Comparison of ENCODE assay signal across 1 cellular context in genomic region chr11:78380615-78381029, GRCh38.
A peak's percentile ranks its signal among the peaks of the same experiment; 100 is the strongest.
TF ChIP-seq lines count a peak whose summit lies in the region.

No MANE protein-coding gene starts in this region.

TF ChIP-seq in K562, 482 proteins besides CTCF, POLR2A, EP300 and RAD21 (continued from another document):
- no peak for TF ChIP-seq ID3 (CRISPR knock-in tag; IDR thresholded peaks at IDR 0.05)
- TF ChIP-seq ID3 (tag; IDR thresholded peaks at IDR 0.05): no peak
- no peak for TF ChIP-seq ARID2 (IDR thresholded peaks at IDR 0.05)
- peak; percentile 92 to 95 for TF ChIP-seq KDM1A (IDR thresholded peaks at IDR 0.05)
- TF ChIP-seq NR1H2 (CRISPR knock-in tag; IDR thresholded peaks at IDR 0.05): no peak
- peak; percentile 63 for TF ChIP-seq CXXC5 (CRISPR knock-in tag; IDR thresholded peaks at IDR 0.05)
- TF ChIP-seq VEZF1 (CRISPR knock-in tag; IDR thresholded peaks at IDR 0.05): peak; percentile 71
- no peak for TF ChIP-seq BRD9 (IDR thresholded peaks at IDR 0.05; ENCODE audit: low read depth, partially characterized antibody)
- 0 out of 4 replicates have a peak, but pooled peaks of 1 of the 2 experiments have one; percentile 18 for TF ChIP-seq TRIM24 (IDR thresholded peaks at IDR 0.05)
- TF ChIP-seq PHF8 (IDR thresholded peaks at IDR 0.05; ENCODE audit: borderline replicate concordance, low read length): no peak
- peak; percentile 55; the same call in 1 of the 2 replicates for TF ChIP-seq ZNF175 (CRISPR knock-in tag; IDR thresholded peaks at IDR 0.05; ENCODE audit: low read depth)
- TF ChIP-seq FOXM1 (IDR thresholded peaks at IDR 0.05; ENCODE audit: low read depth): peak; percentile 21; the same call in 1 of the 2 replicates
- no peak for TF ChIP-seq FOXM1 (CRISPR knock-in tag; IDR thresholded peaks at IDR 0.05; ENCODE audit: low read depth)
- TF ChIP-seq MNT (conservative IDR thresholded peaks at IDR 0.05): no peak
- TF ChIP-seq ZNF740 (CRISPR knock-in tag; IDR thresholded peaks at IDR 0.05): no peak
- 0 out of 4 replicates have a peak, but pooled peaks of 1 of the 2 experiments have one; percentile 39 for TF ChIP-seq ZNF740 (tag; IDR thresholded peaks at IDR 0.05)
- 0 out of 2 replicates have a peak, but pooled peaks have one; percentile 58 for TF ChIP-seq TEAD2 (tag; IDR thresholded peaks at IDR 0.05)
- TF ChIP-seq RCOR1 (IDR thresholded peaks at IDR 0.05; ENCODE audit: borderline replicate concordance in 1 of 2, low read depth in 2 of 2, low read length in 2 of 2): peak; percentile 76 to 97
- TF ChIP-seq GATAD2A (IDR thresholded peaks at IDR 0.05): no peak
- TF ChIP-seq CEBPB (tag; IDR thresholded peaks at IDR 0.05): peak; percentile 18; the same call in 1 of the 2 replicates
- TF ChIP-seq SMARCB1 (IDR thresholded peaks at IDR 0.05; ENCODE audit: insufficient read length, low read depth): no peak
- peak; percentile 23; the same call in 1 of the 2 replicates for TF ChIP-seq ADNP (tag; IDR thresholded peaks at IDR 0.05)
- TF ChIP-seq ZZZ3 (IDR thresholded peaks at IDR 0.05): no peak
- 0 out of 2 replicates have a peak, but pooled peaks have one; percentile 37 for TF ChIP-seq SMAD4 (CRISPR knock-in tag; conservative IDR thresholded peaks at IDR 0.05)
- TF ChIP-seq, protein P1, sequence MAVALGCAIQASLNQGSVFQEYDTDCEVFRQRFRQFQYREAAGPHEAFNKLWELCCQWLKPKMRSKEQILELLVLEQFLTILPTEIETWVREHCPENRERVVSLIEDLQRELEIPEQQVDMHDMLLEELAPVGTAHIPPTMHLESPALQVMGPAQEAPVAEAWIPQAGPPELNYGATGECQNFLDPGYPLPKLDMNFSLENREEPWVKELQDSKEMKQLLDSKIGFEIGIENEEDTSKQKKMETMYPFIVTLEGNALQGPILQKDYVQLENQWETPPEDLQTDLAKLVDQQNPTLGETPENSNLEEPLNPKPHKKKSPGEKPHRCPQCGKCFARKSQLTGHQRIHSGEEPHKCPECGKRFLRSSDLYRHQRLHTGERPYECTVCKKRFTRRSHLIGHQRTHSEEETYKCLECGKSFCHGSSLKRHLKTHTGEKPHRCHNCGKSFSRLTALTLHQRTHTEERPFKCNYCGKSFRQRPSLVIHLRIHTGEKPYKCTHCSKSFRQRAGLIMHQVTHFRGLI (CRISPR knock-in tag; IDR thresholded peaks at IDR 0.05): no peak
- TF ChIP-seq SOX6 (IDR thresholded peaks at IDR 0.05): no peak
- 0 out of 2 replicates have a peak, but pooled peaks have one; percentile 42 for TF ChIP-seq NFATC3 (IDR thresholded peaks at IDR 0.05)
- TF ChIP-seq CEBPG (CRISPR knock-in tag; IDR thresholded peaks at IDR 0.05): no peak
- peak in 1 of 2 experiments; percentile 61; a peak in 1 of 4 replicates for TF ChIP-seq CEBPG (tag; conservative IDR thresholded peaks at IDR 0.05 in 1 of 2, IDR thresholded peaks at IDR 0.05 in 1 of 2)
- no peak for TF ChIP-seq TCF7 (IDR thresholded peaks at IDR 0.05; ENCODE audit: borderline replicate concordance)
- TF ChIP-seq ZNF764 (CRISPR knock-in tag; IDR thresholded peaks at IDR 0.05; ENCODE audit: low read depth): no peak
- TF ChIP-seq TAL1 (IDR thresholded peaks at IDR 0.05): peak; percentile 47; the same call in 1 of the 2 replicates
- TF ChIP-seq ZNF589 (CRISPR knock-in tag; IDR thresholded peaks at IDR 0.05; ENCODE audit: low read depth): peak; percentile 89
- TF ChIP-seq ZNF347 (CRISPR knock-in tag; IDR thresholded peaks at IDR 0.05; ENCODE audit: low read depth): no peak
- TF ChIP-seq CBFA2T2 (conservative IDR thresholded peaks at IDR 0.05): peak; percentile 69
- 0 out of 2 replicates have a peak, but pooled peaks have one; percentile 24 for TF ChIP-seq MYBL2 (IDR thresholded peaks at IDR 0.05; ENCODE audit: low read depth)
- no peak for TF ChIP-seq MYBL2 (CRISPR knock-in tag; IDR thresholded peaks at IDR 0.05; ENCODE audit: borderline replicate concordance)
- TF ChIP-seq JUND (IDR thresholded peaks at IDR 0.05; ENCODE audit: borderline replicate concordance, low read depth, low read length): peak; percentile 3; the same call in 1 of the 2 replicates
- TF ChIP-seq JUND (tag; IDR thresholded peaks at IDR 0.05; ENCODE audit: borderline replicate concordance, low read depth, low read length): no peak
- TF ChIP-seq CTBP1 (IDR thresholded peaks at IDR 0.05; ENCODE audit: borderline replicate concordance): peak; percentile 19; the same call in 1 of the 2 replicates
- TF ChIP-seq MEF2A (IDR thresholded peaks at IDR 0.05; ENCODE audit: control insufficient read depth, low read depth, low read length): no peak
- TF ChIP-seq CCNT2 (IDR thresholded peaks at IDR 0.05; ENCODE audit: borderline replicate concordance, extremely low read depth, insufficient read length, low read depth, low read length): peak; percentile 16
